Comparison of ENCODE assay signal across 8 cellular contexts in genomic region chr1:179882253-179883039, GRCh38. TPM values are rescaled to one million over a fixed set of nuclear protein-coding genes. Genes with fewer than 3 reads are reported as not detected.
A peak's percentile ranks its signal among the peaks of the same experiment; 100 is the strongest.
DNase-seq lines count a peak whose midpoint lies in the region; ATAC-seq and TF ChIP-seq lines count a peak whose summit lies in the region.

TSS of gene TOR1AIP1 (plus strand) at chr1:179882285. CDS start at chr1:179882503, 218 bp downstream.

- no peaks in the 10 kb centered on the region for H3K9me3 ChIP-seq in osteoblast (ENCODE audit: low read depth, low read length)
- no peaks in the 10 kb centered on the region for H3K9me3 ChIP-seq in thoracic aorta

- H4K20me1 ChIP-seq in osteoblast (ENCODE audit: insufficient read depth, low read length), result peaks cover 11% of the 10 kb centered on the region

- TF ChIP-seq CTCF in GM12865 (IDR thresholded peaks at IDR 0.05; ENCODE audit: insufficient read depth, low read depth, low read length, missing control alignments) (peak; percentile 32), osteoblast (IDR thresholded peaks at IDR 0.05; ENCODE audit: extremely low read depth, low read depth, low read length) (no peak), thoracic aorta (IDR thresholded peaks at IDR 0.05) (peak; percentile 80)

- H3K27me3 ChIP-seq in osteoblast (ENCODE audit: insufficient read depth, low read length) (no peaks in the 10 kb centered on the region), thoracic aorta (replicated peaks; ENCODE audit: insufficient read depth) (no peaks in the 10 kb centered on the region)

- no peaks in the 10 kb centered on the region for H3K27me3 Mint-ChIP-seq in activated naive CD8-positive, alpha-beta T cell

- no peaks in the 10 kb centered on the region for H3K36me3 Mint-ChIP-seq in activated naive CD8-positive, alpha-beta T cell

- H3K4me1 Mint-ChIP-seq in activated naive CD8-positive, alpha-beta T cell (ENCODE audit: low read depth), result peaks cover 60% of the 10 kb centered on the region

- peak within 1 kb of the TSS; percentile 98 for H3K4me3 Mint-ChIP-seq in activated naive CD8-positive, alpha-beta T cell

- peak within 1 kb of the TSS; percentile 100 for H3K27ac Mint-ChIP-seq in activated naive CD8-positive, alpha-beta T cell

- H2AFZ ChIP-seq in osteoblast (ENCODE audit: low read length), result peak within 1 kb of the TSS; percentile 99

- H3K9me3 Mint-ChIP-seq in activated naive CD8-positive, alpha-beta T cell (ENCODE audit: low read depth), result no peaks in the 10 kb centered on the region

- ATAC-seq in HG02642 (IDR thresholded peaks at IDR 0.05; ENCODE audit: poor library complexity, unreplicated experiment) (peak; percentile 81), thoracic aorta (ENCODE audit: insufficient number of reproducible peaks, low FRiP score, low read depth) (peak; percentile 87)

- H3K4me3 ChIP-seq in GM12865 (ENCODE audit: low read depth, low read length) (peak within 1 kb of the TSS; percentile 91), osteoblast (ENCODE audit: insufficient read depth, low read length) (peak within 1 kb of the TSS; percentile 97), thoracic aorta (peak within 1 kb of the TSS; percentile 96)

- peak within 1 kb of the TSS; percentile 93 for H3K4me2 ChIP-seq in osteoblast (ENCODE audit: insufficient read depth, low read length)

- peaks cover 48% of the 10 kb centered on the region for H3K79me2 ChIP-seq in osteoblast (ENCODE audit: insufficient read depth, low read length)

- peaks cover 26% of the 10 kb centered on the region for H3K36me3 ChIP-seq in osteoblast (ENCODE audit: insufficient read depth, low read length)
- H3K36me3 ChIP-seq in thoracic aorta, result peaks cover 12% of the 10 kb centered on the region

- DNase-seq in GM12865 (ENCODE audit: low read depth), result peak; percentile 99
- peak; percentile 98 for DNase-seq in NCI-H1105 (lab: John Stamatoyannopoulos, UW)
- DNase-seq in SKM-1 treated with dmso at 0.1 percent for 144 hours (lab: John Stamatoyannopoulos, UW; ENCODE audit: unreplicated experiment), result peak; percentile 99
- DNase-seq in glomerular visceral epithelial cell (ENCODE audit: extremely low spot score), result peak; percentile 99
- peak; percentile 95 for DNase-seq in osteoblast (ENCODE audit: insufficient read length, low spot score, missing footprints)
- DNase-seq in thoracic aorta (ENCODE audit: low spot score), result peak; percentile 84

- H3K4me1 ChIP-seq in osteoblast (ENCODE audit: insufficient read depth, low read length) (peaks cover 19% of the 10 kb centered on the region), thoracic aorta (ENCODE audit: control insufficient read depth in 1 of 2, low read depth in 2 of 2) (peaks cover 40 to 51% of the 10 kb centered on the region in 2 donors)

- H3K27ac ChIP-seq in osteoblast (ENCODE audit: low read depth, low read length), result peak within 1 kb of the TSS; percentile 100
- H3K27ac ChIP-seq in thoracic aorta, result peak within 1 kb of the TSS; percentile 99

RNA-seq across cellular contexts. Expression of gene TOR1AIP1, which starts in this region (rescaled TPM):
- total RNA-seq in osteoblast (78.2 and 83.1 TPM in 2 replicates), thoracic aorta (100 to 1,000 TPM in 1 of 2 donors, 10 to 100 TPM in 1; 99.5 to 106 TPM)

Comparison
In these comparisons a context has a peak if more than half of its experiments do, and no peak if none do; other contexts are left out.
1. Peak in every context shown above with its lines: DNase-seq, ATAC-seq, H3K4me3 ChIP-seq and H3K27ac ChIP-seq.